In genomic region chr3:38077073-38077472, GRCh38 we compare ENCODE assay signal across 1 cellular context. TPM values are rescaled to one million over a fixed set of nuclear protein-coding genes. Genes with fewer than 3 reads are reported as not detected.
"Had no signal": no experiment of that assay in that cellular context is flagged by ENCODE, and none has a peak within 500 bp of the region (broad histone marks: within the 10 kb centered on the region; RNA-seq: fewer than 3 reads in every experiment).

No MANE protein-coding gene starts in this region.

RNA-seq across cellular contexts. Expression of gene DLEC1, which starts 38.1 kb away (rescaled TPM):
- total RNA-seq: pulmonary artery endothelial cell had no signal
